1 cellular context compared by ENCODE assay signal in genomic region chr3:58519668-58520402, GRCh38.
TF ChIP-seq lines count a peak whose summit lies in the region.

No MANE protein-coding gene starts in this region.

TF ChIP-seq in HepG2, 621 proteins besides CTCF, POLR2A, EP300 and RAD21 (continued from another document):
- TF ChIP-seq ZBTB14 (CRISPR knock-in tag; IDR thresholded peaks at IDR 0.05) (no peak), ZNF607 (CRISPR knock-in tag; IDR thresholded peaks at IDR 0.05; ENCODE audit: borderline replicate concordance) (0 out of 2 replicates have a peak, but pooled peaks have one; percentile 41), PPARG (CRISPR knock-in tag; conservative IDR thresholded peaks at IDR 0.05) (peak; percentile 72; the same call in 1 of the 2 replicates), PLSCR1 (CRISPR knock-in tag; IDR thresholded peaks at IDR 0.05; ENCODE audit: borderline replicate concordance) (0 out of 2 replicates have a peak, but pooled peaks have one; percentile 32), ELF4 (CRISPR knock-in tag; IDR thresholded peaks at IDR 0.05; ENCODE audit: borderline replicate concordance) (no peak), ZFP90 (CRISPR knock-in tag; IDR thresholded peaks at IDR 0.05; ENCODE audit: borderline replicate concordance) (no peak), ZNF652 (CRISPR knock-in tag; IDR thresholded peaks at IDR 0.05; ENCODE audit: borderline replicate concordance, low read depth) (no peak; the same call in 1 of the 2 replicates), ZNF614 (CRISPR knock-in tag; IDR thresholded peaks at IDR 0.05; ENCODE audit: borderline replicate concordance) (0 out of 2 replicates have a peak, but pooled peaks have one; percentile 47), ZNF431 (CRISPR knock-in tag; IDR thresholded peaks at IDR 0.05; ENCODE audit: borderline replicate concordance, low read depth) (no peak), ZGPAT (CRISPR knock-in tag; IDR thresholded peaks at IDR 0.05) (peak; percentile 42; the same call in 1 of the 2 replicates), TERF1 (CRISPR knock-in tag; IDR thresholded peaks at IDR 0.05) (no peak), RCOR2 (CRISPR knock-in tag; IDR thresholded peaks at IDR 0.05) (peak; percentile 75; the same call in 1 of the 2 replicates), ZNF530 (CRISPR knock-in tag; IDR thresholded peaks at IDR 0.05; ENCODE audit: low read depth) (no peak)
- TF ChIP-seq, protein P1, sequence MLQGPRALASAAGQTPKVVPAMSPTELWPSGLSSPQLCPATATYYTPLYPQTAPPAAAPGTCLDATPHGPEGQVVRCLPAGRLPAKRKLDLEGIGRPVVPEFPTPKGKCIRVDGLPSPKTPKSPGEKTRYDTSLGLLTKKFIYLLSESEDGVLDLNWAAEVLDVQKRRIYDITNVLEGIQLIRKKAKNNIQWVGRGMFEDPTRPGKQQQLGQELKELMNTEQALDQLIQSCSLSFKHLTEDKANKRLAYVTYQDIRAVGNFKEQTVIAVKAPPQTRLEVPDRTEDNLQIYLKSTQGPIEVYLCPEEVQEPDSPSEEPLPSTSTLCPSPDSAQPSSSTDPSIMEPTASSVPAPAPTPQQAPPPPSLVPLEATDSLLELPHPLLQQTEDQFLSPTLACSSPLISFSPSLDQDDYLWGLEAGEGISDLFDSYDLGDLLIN (CRISPR knock-in tag; IDR thresholded peaks at IDR 0.05; ENCODE audit: borderline replicate concordance), result no peak
- TF ChIP-seq, protein P2, sequence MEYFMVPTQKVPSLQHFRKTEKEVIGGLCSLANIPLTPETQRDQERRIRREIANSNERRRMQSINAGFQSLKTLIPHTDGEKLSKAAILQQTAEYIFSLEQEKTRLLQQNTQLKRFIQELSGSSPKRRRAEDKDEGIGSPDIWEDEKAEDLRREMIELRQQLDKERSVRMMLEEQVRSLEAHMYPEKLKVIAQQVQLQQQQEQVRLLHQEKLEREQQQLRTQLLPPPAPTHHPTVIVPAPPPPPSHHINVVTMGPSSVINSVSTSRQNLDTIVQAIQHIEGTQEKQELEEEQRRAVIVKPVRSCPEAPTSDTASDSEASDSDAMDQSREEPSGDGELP (IDR thresholded peaks at IDR 0.05; ENCODE audit: borderline replicate concordance, low read depth), result no peak
- TF ChIP-seq, protein P3, sequence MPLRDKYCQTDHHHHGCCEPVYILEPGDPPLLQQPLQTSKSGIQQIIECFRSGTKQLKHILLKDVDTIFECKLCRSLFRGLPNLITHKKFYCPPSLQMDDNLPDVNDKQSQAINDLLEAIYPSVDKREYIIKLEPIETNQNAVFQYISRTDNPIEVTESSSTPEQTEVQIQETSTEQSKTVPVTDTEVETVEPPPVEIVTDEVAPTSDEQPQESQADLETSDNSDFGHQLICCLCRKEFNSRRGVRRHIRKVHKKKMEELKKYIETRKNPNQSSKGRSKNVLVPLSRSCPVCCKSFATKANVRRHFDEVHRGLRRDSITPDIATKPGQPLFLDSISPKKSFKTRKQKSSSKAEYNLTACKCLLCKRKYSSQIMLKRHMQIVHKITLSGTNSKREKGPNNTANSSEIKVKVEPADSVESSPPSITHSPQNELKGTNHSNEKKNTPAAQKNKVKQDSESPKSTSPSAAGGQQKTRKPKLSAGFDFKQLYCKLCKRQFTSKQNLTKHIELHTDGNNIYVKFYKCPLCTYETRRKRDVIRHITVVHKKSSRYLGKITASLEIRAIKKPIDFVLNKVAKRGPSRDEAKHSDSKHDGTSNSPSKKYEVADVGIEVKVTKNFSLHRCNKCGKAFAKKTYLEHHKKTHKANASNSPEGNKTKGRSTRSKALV (CRISPR knock-in tag; IDR thresholded peaks at IDR 0.05), result no peak
TF ChIP-seq in HepG2: peak in this region for 126.
